ENCODE assay signal across 1 cellular context in the genomic region with DNA sequence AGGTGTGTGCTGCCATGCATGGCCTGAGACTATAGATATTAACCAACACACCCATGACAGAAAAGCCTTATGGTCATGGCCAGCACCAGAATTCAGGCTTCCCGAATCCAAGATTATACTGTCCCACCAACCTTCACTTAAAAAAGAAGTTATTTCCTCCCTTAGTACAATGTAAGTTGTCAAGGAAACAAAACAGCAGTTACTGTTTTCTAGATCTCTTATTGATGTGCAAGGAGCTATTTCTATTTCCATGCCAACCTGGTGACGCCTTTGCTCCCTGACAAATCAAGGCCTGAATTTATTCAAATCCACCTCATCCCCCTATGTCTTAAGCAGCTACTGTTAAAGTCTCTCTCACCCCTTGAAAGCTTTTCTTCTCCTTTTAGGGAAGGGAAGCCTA.
TF ChIP-seq lines count a peak whose summit lies in the region.

No MANE protein-coding gene starts in this region.

TF ChIP-seq in endothelial cell of umbilical vein, 7 proteins besides CTCF, POLR2A, EP300 and RAD21:
- TF ChIP-seq POLR2AphosphoS5 (IDR thresholded peaks at IDR 0.05; ENCODE audit: insufficient read depth, low read depth, low read length) (no peak), FOS (IDR thresholded peaks at IDR 0.05; ENCODE audit: borderline replicate concordance, insufficient read depth, low read length) (no peak), GATA2 (IDR thresholded peaks at IDR 0.05; ENCODE audit: insufficient read depth, insufficient read length, low read depth, low read length) (no peak), EZH2 (IDR thresholded peaks at IDR 0.05; ENCODE audit: borderline replicate concordance, low read depth, low read length, severe bottlenecking) (no peak), JUN (IDR thresholded peaks at IDR 0.05; ENCODE audit: borderline replicate concordance, insufficient read depth, insufficient read length, low read depth) (no peak)
- TF ChIP-seq, protein P1, sequence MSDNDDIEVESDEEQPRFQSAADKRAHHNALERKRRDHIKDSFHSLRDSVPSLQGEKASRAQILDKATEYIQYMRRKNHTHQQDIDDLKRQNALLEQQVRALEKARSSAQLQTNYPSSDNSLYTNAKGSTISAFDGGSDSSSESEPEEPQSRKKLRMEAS (IDR thresholded peaks at IDR 0.05; ENCODE audit: insufficient read depth, insufficient read length) = no peak
